8 cellular contexts compared by ENCODE assay signal in the genomic region with DNA sequence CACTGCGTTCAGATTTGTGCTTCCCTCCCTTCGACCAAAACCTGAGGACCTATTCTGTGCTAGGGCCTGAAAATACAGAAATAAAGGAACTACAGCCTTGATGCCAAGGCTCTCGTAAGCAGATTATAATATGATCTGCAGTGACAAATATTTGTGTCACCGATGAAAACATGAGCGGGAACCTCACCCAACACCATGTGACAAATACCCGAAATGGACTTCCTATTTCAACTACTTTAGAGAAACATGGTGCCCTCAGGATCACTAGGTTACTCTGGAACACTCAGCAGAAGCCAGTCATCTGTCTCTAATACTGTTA. TPM values are rescaled to one million over a fixed set of nuclear protein-coding genes. Genes with fewer than 3 reads are reported as not detected.
DNase-seq lines count a peak whose midpoint lies in the region; ATAC-seq, FAIRE-seq and TF ChIP-seq lines count a peak whose summit lies in the region.

No MANE protein-coding gene starts in this region.

- in situ Hi-C loops in GM12878 (cut with MboI) = no loop called here
- in situ Hi-C loops in HepG2 (cut with HindIII; ENCODE audit: extremely low pct_ligation_motif_present, low pct_unique_long_range_greater_than_20kb) = no loop called here
- in situ Hi-C loops in transverse colon (cut with MboI; ENCODE audit: low pct_ligation_motif_present in 1 of 4, low pct_unique_long_range_greater_than_20kb in 1 of 4, low sequenced_read_pairs in 3 of 4) = no loop called here

- FAIRE-seq in GM12878 (lab: Jason Lieb, UNC) (peak; percentile 59), HepG2 (lab: Jason Lieb, UNC) (no peak)

- H4K20me1 ChIP-seq in GM12878 (ENCODE audit: control insufficient read depth, insufficient read depth) (no peaks in the 10 kb centered on the region), HepG2 (ENCODE audit: insufficient read depth, low read length) (peaks cover 9% of the 10 kb centered on the region; the same call in 1 of the 2 replicates)

- H3K27ac Mint-ChIP-seq in CD14-positive monocyte = peak overlapping the region; percentile 98 to 100 (median 99)

- no peak for TF ChIP-seq EP300 in GM12878 (IDR thresholded peaks at IDR 0.05; ENCODE audit: borderline replicate concordance in 1 of 2, control insufficient read depth in 1 of 2, low read depth in 2 of 2, low read length in 2 of 2)
- no peak for TF ChIP-seq EP300 in HepG2 (IDR thresholded peaks at IDR 0.05; ENCODE audit: low read depth in 2 of 2, low read length in 2 of 2)
- no peak for TF ChIP-seq EP300 in HepG2 (CRISPR knock-in tag; IDR thresholded peaks at IDR 0.05; ENCODE audit: borderline replicate concordance)
- no peak for TF ChIP-seq EP300 in transverse colon (IDR thresholded peaks at IDR 0.05; ENCODE audit: low read depth)

- no peaks in the 10 kb centered on the region; a peak in 1 of 4 replicates for H3K27me3 ChIP-seq in GM12878 (replicated peaks in 1 of 2; ENCODE audit: control insufficient read depth in 2 of 2, insufficient read depth in 2 of 2, low read length in 1 of 2)
- no peaks in the 10 kb centered on the region; a peak in 1 of 5 replicates for H3K27me3 ChIP-seq in HepG2 (ENCODE audit: control insufficient read depth in 1 of 2, insufficient read depth in 2 of 2, low read length in 2 of 2)
- no peaks in the 10 kb centered on the region for H3K27me3 ChIP-seq in transverse colon

- H3K4me2 ChIP-seq in GM12878 (ENCODE audit: control insufficient read depth, insufficient read depth) = peak overlapping the region; percentile 95
- H3K4me2 ChIP-seq in HepG2 (ENCODE audit: low read depth, low read length) = peak overlapping the region; percentile 75

- RAD21 ChIA-PET in GM12878 (lab: Charles Lee; ENCODE audit: unreplicated experiment) = no interaction called here

- peak; percentile 77 for DNase-seq in CD14-positive monocyte (ENCODE audit: low spot score)
- DNase-seq in GM12878 (ENCODE audit: low read depth, low spot score) = no peak
- DNase-seq in HepG2 (ENCODE audit: low spot score) = no peak
- DNase-seq in transverse colon = no peak
- DNase-seq in GOT3 (lab: John Stamatoyannopoulos, UW) = no peak
- DNase-seq in SIG-M5 treated with dmso at 0.1 percent for 504 hours (lab: John Stamatoyannopoulos, UW; ENCODE audit: unreplicated experiment) = no peak

- WGBS in GM12878 (ENCODE audit: insufficient coverage, insufficient replicate concordance, low lambda C conversion rate, missing lambda C conversion rate) = 54% methylated on average over 6 of the region's 6 CpGs
- WGBS in HepG2 (ENCODE audit: low lambda C conversion rate) = 87% methylated on average over 6 of the region's 6 CpGs
- WGBS in transverse colon (ENCODE audit: low coverage in 1 of 2), 2 donors = 29 to 37% methylated on average over 6 of the region's 6 CpGs

- H3K27me3 Mint-ChIP-seq in CD14-positive monocyte (ENCODE audit: low read depth in 3 of 3) = no peaks in the 10 kb centered on the region

- peak overlapping the region; percentile 100 for H2AFZ ChIP-seq in GM12878 (ENCODE audit: control insufficient read depth, low read depth, low read length)
- peak overlapping the region; percentile 82 for H2AFZ ChIP-seq in HepG2 (ENCODE audit: low read length)

- H3K27ac ChIP-seq in GM12878 (ENCODE audit: control insufficient read depth, insufficient read depth) (no peak overlapping the region), HepG2 (ENCODE audit: extremely low read length, insufficient read depth, low read length) (peak overlapping the region; percentile 58), transverse colon (peak overlapping the region; percentile 94 to 98 (median 96))

- H3K4me3 ChIP-seq in GM12878 (peak overlapping the region; percentile 95; the same call in 1 of the 2 replicates), HepG2 (replicated peaks in 1 of 3; ENCODE audit: insufficient read depth in 1 of 3, low read depth in 2 of 3, low read length in 3 of 3) (peak overlapping the region; percentile 91 to 99 (median 95); a peak in 5 of 6 replicates), transverse colon (peak overlapping the region; percentile 75 to 98 (median 86))

- 0 out of 4 replicates have a peak, but pooled peaks cover 0 to 4% of the 10 kb centered on the region in 2 experiments for H3K36me3 ChIP-seq in GM12878 (ENCODE audit: control insufficient read depth in 2 of 2, insufficient read depth in 2 of 2, low read length in 1 of 2)
- peaks cover 4 to 11% of the 10 kb centered on the region in 2 experiments; a peak in 3 of 5 replicates for H3K36me3 ChIP-seq in HepG2 (replicated peaks in 1 of 2; ENCODE audit: control insufficient read depth in 1 of 2, insufficient read depth in 2 of 2, low read length in 2 of 2)
- H3K36me3 ChIP-seq in transverse colon = no peaks in the 10 kb centered on the region

- peak overlapping the region; percentile 44 for H3K9ac ChIP-seq in GM12878 (ENCODE audit: control insufficient read depth, insufficient read depth, low read length)
- peak overlapping the region; percentile 70 for H3K9ac ChIP-seq in HepG2 (ENCODE audit: insufficient read depth, low read depth, low read length)

- H3K4me1 Mint-ChIP-seq in CD14-positive monocyte = peaks cover 52% of the 10 kb centered on the region

- H3K4me1 ChIP-seq in GM12878 (ENCODE audit: control insufficient read depth, insufficient read depth, low read length) (no peaks in the 10 kb centered on the region), HepG2 (ENCODE audit: insufficient read depth, low read length) (peaks cover 26% of the 10 kb centered on the region), transverse colon (peaks cover 9 to 25% (median 14%) of the 10 kb centered on the region in 4 donors)

- peak overlapping the region; percentile 88 to 89 for H3K4me3 Mint-ChIP-seq in CD14-positive monocyte

- BruUV-seq in GM12878 (replicated peaks; lab: Mats Ljungman, UMichigan) (no TSS peak), HepG2 (replicated peaks; lab: Mats Ljungman, UMichigan) (TSS peak; percentile 82)

- H3K9me3 Mint-ChIP-seq in CD14-positive monocyte = no peaks in the 10 kb centered on the region

- peaks cover 26 to 33% of the 10 kb centered on the region in 2 donors for H3K36me3 Mint-ChIP-seq in CD14-positive monocyte

- CTCF ChIA-PET in GM12878 (lab: Yijun Ruan, JAX) = interaction anchor here (4.9 kb wide), 1 partner anchor 17 kb away, joined by 23 read pairs; no protein-coding TSS in a partner anchor
- CTCF ChIA-PET in HepG2 (lab: Yijun Ruan, JAX; ENCODE audit: low intra/inter-chr PET ratio, low total read pairs) = no interaction called here

- no peak for TF ChIP-seq RAD21 in GM12878 (IDR thresholded peaks at IDR 0.05; ENCODE audit: insufficient read depth, low read depth, low read length)
- no peak for TF ChIP-seq RAD21 in HepG2 (CRISPR knock-in tag; IDR thresholded peaks at IDR 0.05)

- ATAC-seq in HG03432 (IDR thresholded peaks at IDR 0.05; ENCODE audit: unreplicated experiment) = peak; percentile 11
- peak; percentile 8; the same call in 2 of the 3 replicates for ATAC-seq in GM12878
- ATAC-seq in HepG2 = no peak
- ATAC-seq in HG03108 (IDR thresholded peaks at IDR 0.05; ENCODE audit: unreplicated experiment) = no peak

- TF ChIP-seq CTCF in CD14-positive monocyte (IDR thresholded peaks at IDR 0.05) = no peak
- TF ChIP-seq CTCF in GM12878 (IDR thresholded peaks at IDR 0.05 in 2 of 3, conservative IDR thresholded peaks at IDR 0.05 in 1 of 3; ENCODE audit: control insufficient read depth in 2 of 3, extremely low read depth in 1 of 3, insufficient read depth in 1 of 3, low read depth in 3 of 3, low read length in 3 of 3) = no peak
- TF ChIP-seq CTCF in HepG2 (CRISPR knock-in tag; IDR thresholded peaks at IDR 0.05) = no peak
- TF ChIP-seq CTCF in transverse colon (IDR thresholded peaks at IDR 0.05) = no peak

- TF ChIP-seq POLR2A in GM12878 (IDR thresholded peaks at IDR 0.05; ENCODE audit: low read depth, low read length) (no peak), HepG2 (IDR thresholded peaks at IDR 0.05; ENCODE audit: insufficient read depth in 1 of 2, low read depth in 2 of 2, low read length in 2 of 2) (no peak), transverse colon (IDR thresholded peaks at IDR 0.05) (no peak)

- intact Hi-C loops in CD14-positive monocyte (cut with micrococcal nuclease) = loop anchor here (2.0 to 10.0 kb wide), 3 partner anchors 14 to 194 kb away; a partner anchor contains a TSS
- intact Hi-C loops in GM12878 (cut with micrococcal nuclease; ENCODE audit: unreplicated experiment) = no loop called here
- intact Hi-C loops in HepG2 (cut with micrococcal nuclease; ENCODE audit: unreplicated experiment) = no loop called here
- intact Hi-C loops in transverse colon (cut with DNase I; ENCODE audit: low total_unique reads) = no loop called here

- H3K9me3 ChIP-seq in GM12878 (replicated peaks; ENCODE audit: control insufficient read depth, insufficient read depth, low read length) = no peaks in the 10 kb centered on the region
- H3K9me3 ChIP-seq in HepG2 (ENCODE audit: low read length) = no peaks in the 10 kb centered on the region
- H3K9me3 ChIP-seq in transverse colon = no peaks in the 10 kb centered on the region

- POLR2A ChIA-PET in GM12878 (lab: Charles Lee) = no interaction called here
- POLR2A ChIA-PET in HepG2 (lab: Yijun Ruan, JAX) = interaction anchor here (1.2 to 1.6 kb wide), 3 partner anchors 11 to 66 kb away, joined by 4 to 8 read pairs (median 4); a partner anchor contains a TSS

- H3K79me2 ChIP-seq in GM12878 (ENCODE audit: control insufficient read depth, insufficient read depth, low read length) (peaks cover 16% of the 10 kb centered on the region), HepG2 (ENCODE audit: insufficient read depth, low read length) (peaks cover 32% of the 10 kb centered on the region)

- SMC1A ChIA-PET in GM12878 (lab: Charles Lee; ENCODE audit: uncharacterized antibody, unreplicated experiment) = no interaction called here

RNA-seq across cellular contexts. Expression of a gene that starts 0.5 kb away (rescaled TPM):
- polyA plus RNA-seq in CD14-positive monocyte (100 to 1,000 TPM; 138 to 149 TPM), GM12878 (2011; rRNA removed) (24.9 and 32.6 TPM in 2 replicates), GM12878 (2014; fragmentation: Illumina TruSeq; extraction: Trizol) (13.2 and 14.3 TPM in 2 replicates), GM12878 (2014; fragmentation: Nextera tagmentation; extraction: Ambion mirVana) (1 to 10 TPM; 4.8 to 5.5 TPM), GM12878 (2014; rRNA removed) (9.7 and 14.7 TPM in 2 replicates), GM12878 (2016; fragmentation: Nextera tagmentation; extraction: Ambion mirVana) (1 to 10 TPM; 8.2 to 9.5 TPM), HepG2 (2011; rRNA removed) (75.8 and 88.7 TPM in 2 replicates)
- 37.3 and 39.9 TPM in 2 replicates for total RNA-seq in GM12878 (2013; cell fraction: nucleolus; rRNA removed)
- total RNA-seq in GM12878 (2014; rRNA removed) (8.4 and 18.0 TPM in 2 replicates), GM12878 (2014; rRNA removed; fragmentation: Illumina TruSeq; extraction: Trizol) (12.5 and 16.3 TPM in 2 replicates), GM12878 (2021) (9.9 and 11.7 TPM in 2 replicates), HepG2 (2016; rRNA removed; fragmentation: Illumina TruSeq; extraction: Trizol) (75.3 and 102 TPM in 2 replicates), transverse colon (10 to 100 TPM; 81.1 to 91.8 (median 85.5) TPM)
- polyA plus RNA-seq in GM12878 (2011; ENCODE audit: low read depth) = 6.6 TPM
- polyA plus RNA-seq in GM12878 (2011; cell fraction: cytosol; rRNA removed) = 10.4 and 12.8 TPM in 2 replicates
- polyA plus RNA-seq in GM12878 (2011; cell fraction: nucleus; rRNA removed) = 14.0 and 21.1 TPM in 2 replicates
- polyA plus RNA-seq in GM12878 (2012) = 8.0 and 11.7 TPM in 2 replicates
- polyA minus RNA-seq in GM12878 (2011; rRNA and poly(A)+ RNA removed) = 13.0 and 14.0 TPM in 2 replicates
- 17.4 and 18.2 TPM in 2 replicates for polyA minus RNA-seq in GM12878 (2011; cell fraction: cytosol; rRNA and poly(A)+ RNA removed)
- polyA minus RNA-seq in GM12878 (2011; cell fraction: nucleus; rRNA and poly(A)+ RNA removed) = 8.7 and 13.6 TPM in 2 replicates
- 16.6 and 20.3 TPM in 2 replicates for total RNA-seq in HepG2 (2016; cell fraction: cytosol; rRNA removed; fragmentation: Illumina TruSeq; extraction: Trizol; ENCODE audit: low read depth)
- total RNA-seq in HepG2 (2016; cell fraction: insoluble cytoplasmic fraction; rRNA removed; fragmentation: Illumina TruSeq; extraction: Trizol) = 73.2 and 109 TPM in 2 replicates
- total RNA-seq in HepG2 (2016; cell fraction: membrane; rRNA removed; fragmentation: Illumina TruSeq; extraction: Trizol) = 75.9 and 77.4 TPM in 2 replicates
- total RNA-seq in HepG2 (2016; cell fraction: nucleus; rRNA removed; fragmentation: Illumina TruSeq; extraction: Trizol) = 43.2 and 44.6 TPM in 2 replicates
- 43.2 and 66.5 TPM in 2 replicates for polyA plus RNA-seq in HepG2 (2011; cell fraction: cytosol; rRNA removed)
- 21.8 and 31.6 TPM in 2 replicates for polyA plus RNA-seq in HepG2 (2011; cell fraction: nucleus; rRNA removed)
- polyA plus RNA-seq in HepG2 (2012) = 52.3 and 54.8 TPM in 2 replicates
- polyA plus RNA-seq in HepG2 (2016; cell fraction: cytosol; fragmentation: Illumina TruSeq; extraction: Trizol; ENCODE audit: low read depth) = 18.0 and 18.9 TPM in 2 replicates
- polyA plus RNA-seq in HepG2 (2016; cell fraction: insoluble cytoplasmic fraction; fragmentation: Illumina TruSeq; extraction: Trizol; ENCODE audit: low read depth) = 147 and 152 TPM in 2 replicates
- polyA plus RNA-seq in HepG2 (2016; cell fraction: membrane; fragmentation: Illumina TruSeq; extraction: Trizol; ENCODE audit: low read depth) = 70.8 and 73.6 TPM in 2 replicates
- 75.8 and 78.8 TPM in 2 replicates for polyA plus RNA-seq in HepG2 (2016; cell fraction: nucleus; fragmentation: Illumina TruSeq; extraction: Trizol; ENCODE audit: insufficient read depth, low read depth)
- polyA minus RNA-seq in HepG2 (2011; rRNA and poly(A)+ RNA removed; ENCODE audit: low replicate concordance) = 29.0 and 31.6 TPM in 2 replicates
- polyA minus RNA-seq in HepG2 (2011; cell fraction: cytosol; rRNA and poly(A)+ RNA removed) = 34.5 and 42.2 TPM in 2 replicates
- polyA minus RNA-seq in HepG2 (2011; cell fraction: nucleus; rRNA and poly(A)+ RNA removed) = 20.9 and 32.9 TPM in 2 replicates

RNA-seq across cellular contexts. Expression of a gene that starts 13.5 kb away (rescaled TPM):
- polyA plus RNA-seq in CD14-positive monocyte (1 to 10 TPM in 1 of 2 donors, under 1 TPM in 1; 0.46 to 2.0 TPM), GM12878 (2011; rRNA removed) (0.49 and 0.64 TPM in 2 replicates), GM12878 (2014; fragmentation: Illumina TruSeq; extraction: Trizol) (0.25 and 0.35 TPM in 2 replicates), GM12878 (2014; fragmentation: Nextera tagmentation; extraction: Ambion mirVana) (under 1 TPM in 1 of 2 experiments, not detected in 1; 0.11 TPM), GM12878 (2014; rRNA removed) (0.13 and 0.18 TPM in 2 replicates), GM12878 (2016; fragmentation: Nextera tagmentation; extraction: Ambion mirVana) (under 1 TPM; 0.11 to 0.13 TPM), HepG2 (2011; rRNA removed) (5.3 and 6.0 TPM in 2 replicates)
- 5.4 TPM in 2 replicates for total RNA-seq in GM12878 (2013; cell fraction: nucleolus; rRNA removed)
- total RNA-seq in GM12878 (2014; rRNA removed) (0.05 and 0.06 TPM in 2 replicates), GM12878 (2014; rRNA removed; fragmentation: Illumina TruSeq; extraction: Trizol) (0.18 TPM in 2 replicates), GM12878 (2021) (0.11 and 0.31 TPM in 2 replicates), HepG2 (2016; rRNA removed; fragmentation: Illumina TruSeq; extraction: Trizol) (3.0 and 3.3 TPM in 2 replicates), transverse colon (10 to 100 TPM in 3 of 4 donors, 1 to 10 TPM in 1; 3.8 to 23.9 (median 12.9) TPM)
- polyA plus RNA-seq in GM12878 (2011; ENCODE audit: low read depth) = 0.43 TPM
- polyA plus RNA-seq in GM12878 (2011; cell fraction: cytosol; rRNA removed) = 0.15 and 0.39 TPM in 2 replicates
- polyA plus RNA-seq in GM12878 (2011; cell fraction: nucleus; rRNA removed) = 0.80 and 1.1 TPM in 2 replicates
- polyA plus RNA-seq in GM12878 (2012) = 0.38 and 0.56 TPM in 2 replicates
- 0.37 and 0.72 TPM in 2 replicates for polyA minus RNA-seq in GM12878 (2011; rRNA and poly(A)+ RNA removed)
- 1.0 TPM in 1 of 2 replicates, not detected in the other for polyA minus RNA-seq in GM12878 (2011; cell fraction: cytosol; rRNA and poly(A)+ RNA removed)
- 0.38 and 0.73 TPM in 2 replicates for polyA minus RNA-seq in GM12878 (2011; cell fraction: nucleus; rRNA and poly(A)+ RNA removed)
- total RNA-seq in HepG2 (2016; cell fraction: cytosol; rRNA removed; fragmentation: Illumina TruSeq; extraction: Trizol; ENCODE audit: low read depth) = 1.1 and 1.2 TPM in 2 replicates
- 2.8 and 3.0 TPM in 2 replicates for total RNA-seq in HepG2 (2016; cell fraction: insoluble cytoplasmic fraction; rRNA removed; fragmentation: Illumina TruSeq; extraction: Trizol)
- 2.3 and 3.0 TPM in 2 replicates for total RNA-seq in HepG2 (2016; cell fraction: membrane; rRNA removed; fragmentation: Illumina TruSeq; extraction: Trizol)
- 4.0 and 5.0 TPM in 2 replicates for total RNA-seq in HepG2 (2016; cell fraction: nucleus; rRNA removed; fragmentation: Illumina TruSeq; extraction: Trizol)
- polyA plus RNA-seq in HepG2 (2011; cell fraction: cytosol; rRNA removed) = 2.6 and 3.0 TPM in 2 replicates
- 6.4 and 8.2 TPM in 2 replicates for polyA plus RNA-seq in HepG2 (2011; cell fraction: nucleus; rRNA removed)
- polyA plus RNA-seq in HepG2 (2012) = 2.7 TPM in 2 replicates
- 0.69 and 0.78 TPM in 2 replicates for polyA plus RNA-seq in HepG2 (2016; cell fraction: cytosol; fragmentation: Illumina TruSeq; extraction: Trizol; ENCODE audit: low read depth)
- polyA plus RNA-seq in HepG2 (2016; cell fraction: insoluble cytoplasmic fraction; fragmentation: Illumina TruSeq; extraction: Trizol; ENCODE audit: low read depth) = 2.9 and 3.3 TPM in 2 replicates
- polyA plus RNA-seq in HepG2 (2016; cell fraction: membrane; fragmentation: Illumina TruSeq; extraction: Trizol; ENCODE audit: low read depth) = 1.3 and 1.5 TPM in 2 replicates
- polyA plus RNA-seq in HepG2 (2016; cell fraction: nucleus; fragmentation: Illumina TruSeq; extraction: Trizol; ENCODE audit: insufficient read depth, low read depth) = 8.9 and 10.2 TPM in 2 replicates
- polyA minus RNA-seq in HepG2 (2011; rRNA and poly(A)+ RNA removed; ENCODE audit: low replicate concordance) = 2.5 and 9.5 TPM in 2 replicates
- 2.4 and 4.8 TPM in 2 replicates for polyA minus RNA-seq in HepG2 (2011; cell fraction: cytosol; rRNA and poly(A)+ RNA removed)
- polyA minus RNA-seq in HepG2 (2011; cell fraction: nucleus; rRNA and poly(A)+ RNA removed) = 11.1 and 12.4 TPM in 2 replicates

Comparison
In these comparisons a context has a peak if more than half of its experiments do, and no peak if none do; other contexts are left out.
1. ATAC-seq: peak in HG03432 (single experiment) and GM12878 (single experiment); none in HepG2 (single experiment) and HG03108 (single experiment).
2. intact Hi-C loops: an anchor here in CD14-positive monocyte (2.0 to 10.0 kb wide); none called in GM12878, HepG2 and transverse colon.
3. Peak in every context shown above with its lines, with median percentiles within 50 percentile points of each other: H3K4me3 ChIP-seq.